1 cellular context compared by ENCODE assay signal in the genomic region with DNA sequence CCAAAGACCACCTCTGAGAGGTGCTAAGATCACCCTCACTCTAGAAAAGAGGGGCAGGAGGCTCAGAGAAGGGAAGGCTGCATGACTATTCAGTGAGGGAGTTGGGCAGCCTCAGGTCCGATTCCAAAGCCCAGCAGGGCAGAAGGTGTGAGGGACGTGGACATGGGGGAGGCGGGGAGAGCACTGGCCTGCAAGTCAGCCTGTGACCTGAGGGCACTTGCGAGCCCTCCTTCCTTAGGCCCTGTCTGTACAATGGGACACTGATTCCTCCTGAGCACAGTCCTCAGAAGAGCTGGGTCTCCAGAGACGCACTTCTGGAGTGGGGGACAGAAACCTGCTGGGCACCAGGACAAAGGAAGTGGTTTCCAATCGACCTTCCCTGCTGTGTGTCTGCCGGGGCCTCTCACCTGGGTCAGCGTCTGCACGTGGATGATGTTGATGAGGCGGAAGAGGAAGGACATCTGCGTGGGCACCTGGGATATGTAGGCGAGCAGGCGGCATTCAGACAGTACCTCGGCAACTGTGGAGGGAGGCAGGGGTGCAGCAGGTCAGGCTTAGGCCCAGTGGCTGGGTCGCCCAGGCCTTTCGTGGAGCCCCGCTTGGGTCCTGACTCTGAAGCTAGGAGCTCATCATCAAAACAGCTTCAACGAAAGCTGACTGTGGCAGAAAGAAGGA.
TF ChIP-seq lines count a peak whose summit lies in the region.

No MANE protein-coding gene starts in this region.

TF ChIP-seq in HepG2, 621 proteins besides CTCF, POLR2A, EP300 and RAD21:
- no peak for TF ChIP-seq NCOR1 (IDR thresholded peaks at IDR 0.05; ENCODE audit: borderline replicate concordance, low read length)
- no peak for TF ChIP-seq ZNF318 (CRISPR knock-in tag; IDR thresholded peaks at IDR 0.05)
- no peak for TF ChIP-seq PITX1 (CRISPR knock-in tag; IDR thresholded peaks at IDR 0.05)
- no peak for TF ChIP-seq TAF15 (IDR thresholded peaks at IDR 0.05; ENCODE audit: low read depth, low read length, poor library complexity, severe bottlenecking)
- TF ChIP-seq AGO2 (optimal IDR thresholded peaks at IDR 0.05; ENCODE audit: low read depth, low read length), result peak; percentile 55
- no peak for TF ChIP-seq ZNF510 (CRISPR knock-in tag; IDR thresholded peaks at IDR 0.05; ENCODE audit: low read depth)
- no peak for TF ChIP-seq HIVEP1 (CRISPR knock-in tag; IDR thresholded peaks at IDR 0.05)
